ENCODE assay signal across 1 cellular context in the genomic region with DNA sequence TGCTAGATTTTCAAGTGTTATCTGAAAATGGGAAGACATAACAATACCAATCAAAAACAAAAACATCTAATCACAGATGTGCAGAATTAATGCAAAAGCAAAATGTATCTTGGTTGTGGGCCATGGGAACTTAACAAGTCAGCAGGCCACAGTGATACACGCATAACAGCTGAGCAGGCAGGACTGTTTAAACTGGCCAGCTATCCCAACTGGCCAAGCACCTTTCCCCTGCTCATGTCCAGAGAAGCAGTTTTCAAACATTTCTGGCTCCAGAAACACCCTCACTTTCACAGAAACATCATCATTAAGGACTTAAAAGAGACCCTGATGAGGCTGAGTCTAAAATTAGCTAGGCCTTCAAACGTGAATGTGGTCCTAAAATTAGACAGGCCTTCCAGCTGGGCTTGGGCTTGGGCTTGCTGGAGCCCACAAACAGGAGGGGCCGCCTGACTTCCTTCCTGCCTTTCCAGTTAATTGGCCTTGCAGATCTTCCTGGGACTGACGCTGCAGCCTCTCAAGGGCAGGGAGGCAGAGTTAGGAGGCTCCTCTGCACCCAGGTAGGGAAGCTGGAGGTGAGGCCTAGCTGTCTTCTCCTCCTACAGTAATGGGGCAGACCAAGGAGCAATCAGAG.
TF ChIP-seq lines count a peak whose summit lies in the region.

No MANE protein-coding gene starts in this region.

TF ChIP-seq in GM23338, 12 proteins besides CTCF, POLR2A, EP300 and RAD21 (continued from another document):
- TF ChIP-seq, protein P1, sequence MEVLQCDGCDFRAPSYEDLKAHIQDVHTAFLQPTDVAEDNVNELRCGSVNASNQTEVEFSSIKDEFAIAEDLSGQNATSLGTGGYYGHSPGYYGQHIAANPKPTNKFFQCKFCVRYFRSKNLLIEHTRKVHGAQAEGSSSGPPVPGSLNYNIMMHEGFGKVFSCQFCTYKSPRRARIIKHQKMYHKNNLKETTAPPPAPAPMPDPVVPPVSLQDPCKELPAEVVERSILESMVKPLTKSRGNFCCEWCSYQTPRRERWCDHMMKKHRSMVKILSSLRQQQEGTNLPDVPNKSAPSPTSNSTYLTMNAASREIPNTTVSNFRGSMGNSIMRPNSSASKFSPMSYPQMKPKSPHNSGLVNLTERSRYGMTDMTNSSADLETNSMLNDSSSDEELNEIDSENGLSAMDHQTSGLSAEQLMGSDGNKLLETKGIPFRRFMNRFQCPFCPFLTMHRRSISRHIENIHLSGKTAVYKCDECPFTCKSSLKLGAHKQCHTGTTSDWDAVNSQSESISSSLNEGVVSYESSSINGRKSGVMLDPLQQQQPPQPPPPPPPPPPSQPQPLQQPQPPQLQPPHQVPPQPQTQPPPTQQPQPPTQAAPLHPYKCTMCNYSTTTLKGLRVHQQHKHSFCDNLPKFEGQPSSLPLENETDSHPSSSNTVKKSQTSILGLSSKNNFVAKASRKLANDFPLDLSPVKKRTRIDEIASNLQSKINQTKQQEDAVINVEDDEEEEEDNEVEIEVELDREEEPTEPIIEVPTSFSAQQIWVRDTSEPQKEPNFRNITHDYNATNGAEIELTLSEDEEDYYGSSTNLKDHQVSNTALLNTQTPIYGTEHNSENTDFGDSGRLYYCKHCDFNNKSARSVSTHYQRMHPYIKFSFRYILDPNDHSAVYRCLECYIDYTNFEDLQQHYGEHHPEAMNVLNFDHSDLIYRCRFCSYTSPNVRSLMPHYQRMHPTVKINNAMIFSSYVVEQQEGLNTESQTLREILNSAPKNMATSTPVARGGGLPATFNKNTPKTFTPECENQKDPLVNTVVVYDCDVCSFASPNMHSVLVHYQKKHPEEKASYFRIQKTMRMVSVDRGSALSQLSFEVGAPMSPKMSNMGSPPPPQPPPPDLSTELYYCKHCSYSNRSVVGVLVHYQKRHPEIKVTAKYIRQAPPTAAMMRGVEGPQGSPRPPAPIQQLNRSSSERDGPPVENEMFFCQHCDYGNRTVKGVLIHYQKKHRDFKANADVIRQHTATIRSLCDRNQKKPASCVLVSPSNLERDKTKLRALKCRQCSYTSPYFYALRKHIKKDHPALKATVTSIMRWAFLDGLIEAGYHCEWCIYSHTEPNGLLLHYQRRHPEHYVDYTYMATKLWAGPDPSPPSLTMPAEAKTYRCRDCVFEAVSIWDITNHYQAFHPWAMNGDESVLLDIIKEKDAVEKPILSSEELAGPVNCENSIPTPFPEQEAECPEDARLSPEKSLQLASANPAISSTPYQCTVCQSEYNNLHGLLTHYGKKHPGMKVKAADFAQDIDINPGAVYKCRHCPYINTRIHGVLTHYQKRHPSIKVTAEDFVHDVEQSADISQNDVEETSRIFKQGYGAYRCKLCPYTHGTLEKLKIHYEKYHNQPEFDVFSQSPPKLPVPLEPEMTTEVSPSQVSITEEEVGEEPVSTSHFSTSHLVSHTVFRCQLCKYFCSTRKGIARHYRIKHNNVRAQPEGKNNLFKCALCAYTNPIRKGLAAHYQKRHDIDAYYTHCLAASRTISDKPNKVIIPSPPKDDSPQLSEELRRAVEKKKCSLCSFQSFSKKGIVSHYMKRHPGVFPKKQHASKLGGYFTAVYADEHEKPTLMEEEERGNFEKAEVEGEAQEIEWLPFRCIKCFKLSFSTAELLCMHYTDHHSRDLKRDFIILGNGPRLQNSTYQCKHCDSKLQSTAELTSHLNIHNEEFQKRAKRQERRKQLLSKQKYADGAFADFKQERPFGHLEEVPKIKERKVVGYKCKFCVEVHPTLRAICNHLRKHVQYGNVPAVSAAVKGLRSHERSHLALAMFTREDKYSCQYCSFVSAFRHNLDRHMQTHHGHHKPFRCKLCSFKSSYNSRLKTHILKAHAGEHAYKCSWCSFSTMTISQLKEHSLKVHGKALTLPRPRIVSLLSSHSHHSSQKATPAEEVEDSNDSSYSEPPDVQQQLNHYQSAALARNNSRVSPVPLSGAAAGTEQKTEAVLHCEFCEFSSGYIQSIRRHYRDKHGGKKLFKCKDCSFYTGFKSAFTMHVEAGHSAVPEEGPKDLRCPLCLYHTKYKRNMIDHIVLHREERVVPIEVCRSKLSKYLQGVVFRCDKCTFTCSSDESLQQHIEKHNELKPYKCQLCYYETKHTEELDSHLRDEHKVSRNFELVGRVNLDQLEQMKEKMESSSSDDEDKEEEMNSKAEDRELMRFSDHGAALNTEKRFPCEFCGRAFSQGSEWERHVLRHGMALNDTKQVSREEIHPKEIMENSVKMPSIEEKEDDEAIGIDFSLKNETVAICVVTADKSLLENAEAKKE (CRISPR knock-in tag; IDR thresholded peaks at IDR 0.05): no peak
- TF ChIP-seq EZH2 (IDR thresholded peaks at IDR 0.05; ENCODE audit: low read depth, unreplicated experiment) (no peak), JUNB (IDR thresholded peaks at IDR 0.05; ENCODE audit: unreplicated experiment) (no peak), ZNF114 (CRISPR knock-in tag; IDR thresholded peaks at IDR 0.05) (no peak), STAT1 (IDR thresholded peaks at IDR 0.05; ENCODE audit: unreplicated experiment) (no peak), EZH2phosphoT487 (IDR thresholded peaks at IDR 0.05; ENCODE audit: unreplicated experiment) (no peak), POLR2AphosphoS5 (IDR thresholded peaks at IDR 0.05; ENCODE audit: low read depth) (no peak)
- TF ChIP-seq, protein P2, sequence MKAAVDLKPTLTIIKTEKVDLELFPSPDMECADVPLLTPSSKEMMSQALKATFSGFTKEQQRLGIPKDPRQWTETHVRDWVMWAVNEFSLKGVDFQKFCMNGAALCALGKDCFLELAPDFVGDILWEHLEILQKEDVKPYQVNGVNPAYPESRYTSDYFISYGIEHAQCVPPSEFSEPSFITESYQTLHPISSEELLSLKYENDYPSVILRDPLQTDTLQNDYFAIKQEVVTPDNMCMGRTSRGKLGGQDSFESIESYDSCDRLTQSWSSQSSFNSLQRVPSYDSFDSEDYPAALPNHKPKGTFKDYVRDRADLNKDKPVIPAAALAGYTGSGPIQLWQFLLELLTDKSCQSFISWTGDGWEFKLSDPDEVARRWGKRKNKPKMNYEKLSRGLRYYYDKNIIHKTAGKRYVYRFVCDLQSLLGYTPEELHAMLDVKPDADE (IDR thresholded peaks at IDR 0.05): no peak
- TF ChIP-seq, protein P3, sequence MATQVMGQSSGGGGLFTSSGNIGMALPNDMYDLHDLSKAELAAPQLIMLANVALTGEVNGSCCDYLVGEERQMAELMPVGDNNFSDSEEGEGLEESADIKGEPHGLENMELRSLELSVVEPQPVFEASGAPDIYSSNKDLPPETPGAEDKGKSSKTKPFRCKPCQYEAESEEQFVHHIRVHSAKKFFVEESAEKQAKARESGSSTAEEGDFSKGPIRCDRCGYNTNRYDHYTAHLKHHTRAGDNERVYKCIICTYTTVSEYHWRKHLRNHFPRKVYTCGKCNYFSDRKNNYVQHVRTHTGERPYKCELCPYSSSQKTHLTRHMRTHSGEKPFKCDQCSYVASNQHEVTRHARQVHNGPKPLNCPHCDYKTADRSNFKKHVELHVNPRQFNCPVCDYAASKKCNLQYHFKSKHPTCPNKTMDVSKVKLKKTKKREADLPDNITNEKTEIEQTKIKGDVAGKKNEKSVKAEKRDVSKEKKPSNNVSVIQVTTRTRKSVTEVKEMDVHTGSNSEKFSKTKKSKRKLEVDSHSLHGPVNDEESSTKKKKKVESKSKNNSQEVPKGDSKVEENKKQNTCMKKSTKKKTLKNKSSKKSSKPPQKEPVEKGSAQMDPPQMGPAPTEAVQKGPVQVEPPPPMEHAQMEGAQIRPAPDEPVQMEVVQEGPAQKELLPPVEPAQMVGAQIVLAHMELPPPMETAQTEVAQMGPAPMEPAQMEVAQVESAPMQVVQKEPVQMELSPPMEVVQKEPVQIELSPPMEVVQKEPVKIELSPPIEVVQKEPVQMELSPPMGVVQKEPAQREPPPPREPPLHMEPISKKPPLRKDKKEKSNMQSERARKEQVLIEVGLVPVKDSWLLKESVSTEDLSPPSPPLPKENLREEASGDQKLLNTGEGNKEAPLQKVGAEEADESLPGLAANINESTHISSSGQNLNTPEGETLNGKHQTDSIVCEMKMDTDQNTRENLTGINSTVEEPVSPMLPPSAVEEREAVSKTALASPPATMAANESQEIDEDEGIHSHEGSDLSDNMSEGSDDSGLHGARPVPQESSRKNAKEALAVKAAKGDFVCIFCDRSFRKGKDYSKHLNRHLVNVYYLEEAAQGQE (IDR thresholded peaks at IDR 0.05; ENCODE audit: unreplicated experiment): no peak
TF ChIP-seq in GM23338: peak in this region for 0.
